Comparison of ENCODE assay signal across 36 cellular contexts in genomic region chr14:75655235-75655634, GRCh38.
"Had no signal": no experiment of that assay in that cellular context is flagged by ENCODE, and none has a peak within 500 bp of the region (broad histone marks: within the 10 kb centered on the region; RNA-seq: fewer than 3 reads in every experiment).

No MANE protein-coding gene starts in this region.

- H3K27me3 ChIP-seq: ascending aorta, cardiac muscle cell had no signal

- H3K4me3 ChIP-seq: ascending aorta, cardiac muscle cell had no signal

- FAIRE-seq: bronchial epithelial cell, TTC549 had no signal

- H3K4me3 Mint-ChIP-seq: activated B cell treated with CpG ODN at 0.5 μM for 24 hours; activated CD4-positive, alpha-beta memory T cell treated with anti-CD3 and anti-CD28 coated beads for 36 hours; activated CD4-positive, alpha-beta T cell treated with anti-CD3 and anti-CD28 coated beads, Interleukin-2, amount 10 ng/mL, durations not matched to agents 24 days and 14 days; activated CD8-positive, alpha-beta T cell treated with anti-CD3 and anti-CD28 coated beads for 36 hours; activated naive CD4-positive, alpha-beta T cell treated with anti-CD3 and anti-CD28 coated beads, Interleukin-2, amount 10 ng/mL, durations not matched to agents 7 days and 5 days; activated naive CD4-positive, alpha-beta T cell treated with anti-CD3 and anti-CD28 coated beads, Interleukin-2, amount 50 U/mL, for 24 hours; activated naive CD8-positive, alpha-beta T cell; activated naive CD8-positive, alpha-beta T cell treated with anti-CD3 and anti-CD28 coated beads, Interleukin-2, amount 10 ng/mL, durations not matched to agents 7 days and 5 days; activated naive CD8-positive, alpha-beta T cell treated with anti-CD3 and anti-CD28 coated beads, Interleukin-2, amount 50 U/mL, for 24 hours; activated T-cell treated with anti-CD3 and anti-CD28 coated beads, Interleukin-2, amount 50 U/mL, for 4 hours; activated T-cell treated with anti-CD3 and anti-CD28 coated beads, Interleukin-2, amount 50 U/mL, for 72 hours; activated T-helper 1 cell treated with anti-CD3 and anti-CD28 coated beads, Interleukin-12 subunit alpha, Interleukin-12 subunit beta, Interleukin-2, Interleukin-4 antibody, amounts not matched to agents 30 ng/mL and 10 ng/mL and 1 ng/mL, durations not matched to agents 14 hours and 24 hours and 36 hours; activated T-helper 17 cell treated with anti-CD3 and anti-CD28 coated beads, Interleukin-2, amount 50 U/mL, for 72 hours; brain; central memory CD8-positive, alpha-beta T cell; T-helper 2 cell treated with Interferon-gamma antibody and Interleukin-4, amounts not matched to agents 5 μg/mL and 100 μg/mL, for 36 hours had no signal

- H3K27ac Mint-ChIP-seq: activated B cell treated with CpG ODN at 0.5 μM for 24 hours; activated CD4-positive, alpha-beta memory T cell treated with anti-CD3 and anti-CD28 coated beads for 36 hours; activated CD4-positive, alpha-beta T cell treated with anti-CD3 and anti-CD28 coated beads, Interleukin-2, amount 10 ng/mL, durations not matched to agents 24 days and 14 days; activated CD8-positive, alpha-beta T cell treated with anti-CD3 and anti-CD28 coated beads for 36 hours; activated naive CD4-positive, alpha-beta T cell treated with anti-CD3 and anti-CD28 coated beads, Interleukin-2, amount 10 ng/mL, durations not matched to agents 7 days and 5 days; activated naive CD8-positive, alpha-beta T cell; activated naive CD8-positive, alpha-beta T cell treated with anti-CD3 and anti-CD28 coated beads, Interleukin-2, amount 10 ng/mL, durations not matched to agents 7 days and 5 days; activated naive CD8-positive, alpha-beta T cell treated with anti-CD3 and anti-CD28 coated beads, Interleukin-2, amount 50 U/mL, for 24 hours; activated T-cell treated with anti-CD3 and anti-CD28 coated beads, Interleukin-2, amount 50 U/mL, for 72 hours; activated T-helper 1 cell treated with anti-CD3 and anti-CD28 coated beads, Interleukin-12 subunit alpha, Interleukin-12 subunit beta, Interleukin-2, Interleukin-4 antibody, amounts not matched to agents 30 ng/mL and 10 ng/mL and 1 ng/mL, durations not matched to agents 14 hours and 24 hours and 36 hours; activated T-helper 17 cell treated with anti-CD3 and anti-CD28 coated beads, Interleukin-2, amount 50 U/mL, for 72 hours had no signal

- H3K9me3 ChIP-seq: ascending aorta had no signal

- H3K9me3 Mint-ChIP-seq: activated B cell treated with CpG ODN at 0.5 μM for 24 hours; activated CD4-positive, alpha-beta memory T cell treated with anti-CD3 and anti-CD28 coated beads for 36 hours; activated CD4-positive, alpha-beta T cell treated with anti-CD3 and anti-CD28 coated beads, Interleukin-2, amount 10 ng/mL, durations not matched to agents 24 days and 14 days; activated CD8-positive, alpha-beta T cell treated with anti-CD3 and anti-CD28 coated beads for 36 hours; activated naive CD4-positive, alpha-beta T cell treated with anti-CD3 and anti-CD28 coated beads, Interleukin-2, amount 10 ng/mL, durations not matched to agents 7 days and 5 days; activated naive CD4-positive, alpha-beta T cell treated with anti-CD3 and anti-CD28 coated beads, Interleukin-2, amount 50 U/mL, for 24 hours; activated naive CD8-positive, alpha-beta T cell treated with anti-CD3 and anti-CD28 coated beads, Interleukin-2, amount 10 ng/mL, durations not matched to agents 7 days and 5 days; activated naive CD8-positive, alpha-beta T cell treated with anti-CD3 and anti-CD28 coated beads, Interleukin-2, amount 50 U/mL, for 24 hours; activated T-cell treated with anti-CD3 and anti-CD28 coated beads, Interleukin-2, amount 50 U/mL, for 4 hours; activated T-cell treated with anti-CD3 and anti-CD28 coated beads, Interleukin-2, amount 50 U/mL, for 72 hours; activated T-helper 1 cell treated with anti-CD3 and anti-CD28 coated beads, Interleukin-12 subunit alpha, Interleukin-12 subunit beta, Interleukin-2, Interleukin-4 antibody, amounts not matched to agents 30 ng/mL and 10 ng/mL and 1 ng/mL, durations not matched to agents 14 hours and 24 hours and 36 hours; activated T-helper 17 cell treated with anti-CD3 and anti-CD28 coated beads, Interleukin-2, amount 50 U/mL, for 72 hours; central memory CD8-positive, alpha-beta T cell; T-helper 2 cell treated with Interferon-gamma antibody and Interleukin-4, amounts not matched to agents 5 μg/mL and 100 μg/mL, for 36 hours had no signal

- H3K27me3 Mint-ChIP-seq: activated B cell treated with CpG ODN at 0.5 μM for 24 hours; activated CD4-positive, alpha-beta memory T cell treated with anti-CD3 and anti-CD28 coated beads for 36 hours; activated CD4-positive, alpha-beta T cell treated with anti-CD3 and anti-CD28 coated beads, Interleukin-2, amount 10 ng/mL, durations not matched to agents 24 days and 14 days; activated CD8-positive, alpha-beta T cell treated with anti-CD3 and anti-CD28 coated beads for 36 hours; activated naive CD4-positive, alpha-beta T cell treated with anti-CD3 and anti-CD28 coated beads, Interleukin-2, amount 10 ng/mL, durations not matched to agents 7 days and 5 days; activated naive CD4-positive, alpha-beta T cell treated with anti-CD3 and anti-CD28 coated beads, Interleukin-2, amount 50 U/mL, for 24 hours; activated naive CD8-positive, alpha-beta T cell; activated naive CD8-positive, alpha-beta T cell treated with anti-CD3 and anti-CD28 coated beads, Interleukin-2, amount 10 ng/mL, durations not matched to agents 7 days and 5 days; activated naive CD8-positive, alpha-beta T cell treated with anti-CD3 and anti-CD28 coated beads, Interleukin-2, amount 50 U/mL, for 24 hours; activated T-helper 17 cell treated with anti-CD3 and anti-CD28 coated beads, Interleukin-2, amount 50 U/mL, for 72 hours; brain; central memory CD8-positive, alpha-beta T cell had no signal

- DNase-seq: activated B cell treated with CpG ODN at 0.5 μM for 24 hours; activated CD4-positive, alpha-beta memory T cell treated with anti-CD3 and anti-CD28 coated beads for 36 hours; activated CD4-positive, alpha-beta T cell treated with anti-CD3 and anti-CD28 coated beads for 4 hours; activated CD4-positive, alpha-beta T cell treated with anti-CD3 and anti-CD28 coated beads, Interleukin-2, amount 10 ng/mL, durations not matched to agents 24 days and 14 days; activated CD4-positive, alpha-beta T cell treated with anti-CD3 and anti-CD28 coated beads, Interleukin-2, amount 50 U/mL, for 1 hour; activated CD4-positive, alpha-beta T cell treated with anti-CD3 and anti-CD28 coated beads, Interleukin-2, amount 50 U/mL, for 4 hours; activated CD4-positive, CD25-positive, alpha-beta regulatory T cell treated with anti-CD3 and anti-CD28 coated beads, Interleukin-2, amount 50 U/mL, for 72 hours; activated CD8-positive, alpha-beta memory T cell treated with anti-CD3 and anti-CD28 coated beads, Interleukin-2, amount 50 U/mL, for 4 hours; activated CD8-positive, alpha-beta T cell treated with anti-CD3 and anti-CD28 coated beads for 36 hours; activated effector memory CD4-positive, alpha-beta T cell treated with anti-CD3 and anti-CD28 coated beads, Interleukin-2, amount 50 U/mL, for 16 hours; activated naive CD4-positive, alpha-beta T cell treated with anti-CD3 and anti-CD28 coated beads, Interleukin-2, amount 10 ng/mL, durations not matched to agents 7 days and 5 days; activated naive CD4-positive, alpha-beta T cell treated with Interleukin-2 at 50 U/mL for 16 hours; activated naive CD8-positive, alpha-beta T cell treated with anti-CD3 and anti-CD28 coated beads, Interleukin-2, amount 10 ng/mL, durations not matched to agents 7 days and 5 days; activated naive CD8-positive, alpha-beta T cell treated with anti-CD3 and anti-CD28 coated beads, Interleukin-2, amount 50 U/mL, for 24 hours; activated T-cell treated with anti-CD3 and anti-CD28 coated beads for 4 hours; activated T-cell treated with anti-CD3 and anti-CD28 coated beads, Interleukin-2, amount 50 U/mL, for 1 hour; activated T-cell treated with anti-CD3 and anti-CD28 coated beads, Interleukin-2, amount 50 U/mL, for 4 hours; activated T-cell treated with anti-CD3 and anti-CD28 coated beads, Interleukin-2, amount 50 U/mL, for 72 hours; amygdala; anterior cingulate cortex; caudate nucleus; cerebellar nuclear complex; T-helper 2 cell; T-helper 9 cell had no signal

- H3K27ac ChIP-seq: ascending aorta, VCaP had no signal

- ATAC-seq: activated CD8-positive, alpha-beta T cell treated with anti-CD3 and anti-CD28 coated beads for 36 hours; activated naive CD8-positive, alpha-beta T cell treated with anti-CD3 and anti-CD28 coated beads, Interleukin-2, amount 50 U/mL, for 24 hours; activated T-cell treated with anti-CD3 and anti-CD28 coated beads, Interleukin-2, amount 50 U/mL, for 4 hours; activated T-cell treated with anti-CD3 and anti-CD28 coated beads, Interleukin-2, amount 50 U/mL, for 72 hours; activated T-helper 17 cell treated with anti-CD3 and anti-CD28 coated beads, Interleukin-2, amount 50 U/mL, for 72 hours had no signal
